10 cellular contexts compared by ENCODE assay signal in genomic region chr6:54195637-54196036, GRCh38.
"Had no signal": no experiment of that assay in that cellular context is flagged by ENCODE, and none has a peak within 500 bp of the region (broad histone marks: within the 10 kb centered on the region; RNA-seq: fewer than 3 reads in every experiment).

No MANE protein-coding gene starts in this region.

- ATAC-seq: GM23338, HCT116 had no signal

- FAIRE-seq: H1, H54 had no signal

- H3K4me3 Mint-ChIP-seq: GM23338, H9, HFFc6 had no signal

- H3K27ac Mint-ChIP-seq: GM23338, H9, HFFc6 had no signal

- H3K9me3 Mint-ChIP-seq: GM23338, H9, HFFc6 had no signal

- H3K9ac ChIP-seq: GM23248 had no signal

- H3K4me2 ChIP-seq: GM23338 had no signal

- DNase-seq: GM23248, GOT3, H9, HCEC 1CT, HFFc6 had no signal

- H3K36me3 ChIP-seq: HAP-1 had no signal

- H3K27ac ChIP-seq: GM23248 had no signal

- H3K4me3 ChIP-seq: GM23248, GM23338, HAP-1 had no signal

- H3K9me3 ChIP-seq: HAP-1 had no signal

- H2AFZ ChIP-seq: GM23248, GM23338 had no signal
